ENCODE assay signal across 8 cellular contexts in genomic region chr16:683396-684066, GRCh38. TPM values are rescaled to one million over a fixed set of nuclear protein-coding genes. Genes with fewer than 3 reads are reported as not detected.
DNase-seq lines count a peak whose midpoint lies in the region; ATAC-seq and TF ChIP-seq lines count a peak whose summit lies in the region.

No MANE protein-coding gene starts in this region.

- intact Hi-C loops in prostate gland (cut with DNase I) = no loop called here

- no peak for ATAC-seq in GM18505 (IDR thresholded peaks at IDR 0.05; ENCODE audit: unreplicated experiment)
- ATAC-seq in HG03108 (IDR thresholded peaks at IDR 0.05; ENCODE audit: unreplicated experiment) = no peak

- TF ChIP-seq CTCF in prostate gland (IDR thresholded peaks at IDR 0.05) = no peak

- H3K27ac ChIP-seq in epithelial cell of prostate = peak overlapping the region; percentile 79
- peak overlapping the region in 1 of 2 donors; percentile 74 for H3K27ac ChIP-seq in prostate gland

- WGBS in prostate gland = 11% methylated on average over 42 of the region's 57 CpGs

- peaks cover 7 to 10% of the 10 kb centered on the region in 2 donors for H3K36me3 ChIP-seq in prostate gland

- TF ChIP-seq POLR2A in GM18505 (IDR thresholded peaks at IDR 0.05; ENCODE audit: borderline replicate concordance, extremely low read depth, insufficient read depth, insufficient read length) (peak; percentile 30), prostate gland (IDR thresholded peaks at IDR 0.05) (no peak)

- DNase-seq in OCI-M1 (lab: John Stamatoyannopoulos, UW) = peak; percentile 46
- DNase-seq in epithelial cell of prostate (ENCODE audit: low read depth, low spot score) = no peak
- no peak for DNase-seq in prostate gland (ENCODE audit: low spot score)
- no peak for DNase-seq in NCI-H2227 (lab: John Stamatoyannopoulos, UW; ENCODE audit: unreplicated experiment)
- no peak for DNase-seq in stimulated activated CD4-positive, alpha-beta T cell treated with anti-CD3 and anti-CD28 coated beads, Interleukin-2, amount 100 ng/mL, for 24 hours
- DNase-seq in hippocampal formation (lab: John Stamatoyannopoulos, UW) = no peak

- peaks cover 25% of the 10 kb centered on the region for H3K4me1 ChIP-seq in prostate gland (replicated peaks)

- peak overlapping the region; percentile 52 to 77 for H3K4me3 ChIP-seq in prostate gland

- H3K9me3 ChIP-seq in prostate gland = no peaks in the 10 kb centered on the region

- H3K27me3 ChIP-seq in prostate gland (replicated peaks; ENCODE audit: insufficient read depth) = no peaks in the 10 kb centered on the region

RNA-seq across cellular contexts. Expression of gene JMJD8, which starts 0.6 kb away (rescaled TPM):
- 100 to 1,000 TPM; 121 to 132 TPM for total RNA-seq in prostate gland

RNA-seq across cellular contexts. Expression of gene STUB1, which starts 3.3 kb away (rescaled TPM):
- 100 to 1,000 TPM; 173 to 255 TPM for total RNA-seq in prostate gland

RNA-seq across cellular contexts. Expression of gene WDR24, which starts 6.7 kb away (rescaled TPM):
- 10 to 100 TPM; 18.2 to 26.4 TPM for total RNA-seq in prostate gland

RNA-seq across cellular contexts. Expression of gene RHBDL1, which starts 8.1 kb away (rescaled TPM):
- total RNA-seq in prostate gland = 1 to 10 TPM; 4.5 to 4.9 TPM

RNA-seq across cellular contexts. Expression of gene RHOT2, which starts 15.6 kb away (rescaled TPM):
- 100 to 1,000 TPM; 101 to 169 TPM for total RNA-seq in prostate gland
